In genomic region chr1:184513966-184514365, GRCh38 we compare ENCODE assay signal across 13 cellular contexts.
A peak's percentile ranks its signal among the peaks of the same experiment; 100 is the strongest.
DNase-seq lines count a peak whose midpoint lies in the region; ATAC-seq, FAIRE-seq and TF ChIP-seq lines count a peak whose summit lies in the region.
"Had no signal": no experiment of that assay in that cellular context is flagged by ENCODE, and none has a peak within 500 bp of the region (broad histone marks: within the 10 kb centered on the region; RNA-seq: fewer than 3 reads in every experiment).

No MANE protein-coding gene starts in this region.

- H3K4me1 ChIP-seq in A549 (peaks cover 15% of the 10 kb centered on the region), left lung (peaks cover 0 to 1% of the 10 kb centered on the region in 2 donors)
- H3K4me1 ChIP-seq: SJCRH30 had no signal

- POLR2A ChIA-PET in A549 (lab: Yijun Ruan, JAX), result no interaction called here

- peak in 1 of 2 experiments; percentile 35 for DNase-seq in A549 (ENCODE audit: low read depth in 1 of 2, low spot score in 1 of 2)
- DNase-seq in OCI-M1 (lab: John Stamatoyannopoulos, UW), result peak; percentile 31
- peak; percentile 25 for DNase-seq in epithelial cell of proximal tubule (ENCODE audit: low read depth)
- DNase-seq in left lung, result peak in 1 of 2 donors; percentile 37
- no peak for DNase-seq in NCI-H524 (lab: John Stamatoyannopoulos, UW)
- DNase-seq in activated effector memory CD4-positive, alpha-beta T cell treated with Interleukin-2 at 50 U/mL for 16 hours, result no peak
- DNase-seq: activated CD4-positive, CD25-positive, alpha-beta regulatory T cell; activated T-cell treated with anti-CD3 and anti-CD28 coated beads, Interleukin-2, amount 50 U/mL, for 72 hours; DMS153; NCI-H510A treated with DMSO at 0.1 percent for 48 hours; SJCRH30 had no signal

- no peaks in the 10 kb centered on the region for H3K36me3 ChIP-seq in left lung
- H3K36me3 ChIP-seq: SJCRH30 had no signal

- TF ChIP-seq CTCF in A549 (IDR thresholded peaks at IDR 0.05) (no peak), epithelial cell of proximal tubule (conservative IDR thresholded peaks at IDR 0.05; ENCODE audit: low read depth, low read length) (no peak), left lung (IDR thresholded peaks at IDR 0.05) (no peak)

- TF ChIP-seq EP300 in A549 (IDR thresholded peaks at IDR 0.05), result no peak

- H3K9me3 ChIP-seq in A549 (no peaks in the 10 kb centered on the region), left lung (no peaks in the 10 kb centered on the region)
- H3K9me3 ChIP-seq: SJCRH30 had no signal

- H3K4me2 ChIP-seq in A549, result peak overlapping the region; percentile 48

- WGBS in A549 (ENCODE audit: missing lambda C conversion rate), result 59% methylated on average over 4 of the region's 4 CpGs

- no peak for TF ChIP-seq RAD21 in A549 (conservative IDR thresholded peaks at IDR 0.05 in 1 of 2, IDR thresholded peaks at IDR 0.05 in 1 of 2)

- intact Hi-C loops in left lung (cut with DNase I), result no loop called here

- ATAC-seq in A549, result peak; percentile 39 to 85; a peak in 3 of 6 replicates
- ATAC-seq in left lung, result peak; percentile 22
- no peak for ATAC-seq in HG03342 (IDR thresholded peaks at IDR 0.05; ENCODE audit: unreplicated experiment)
- no peak for ATAC-seq in HG03095 (IDR thresholded peaks at IDR 0.05; ENCODE audit: unreplicated experiment)
- ATAC-seq: activated T-cell treated with anti-CD3 and anti-CD28 coated beads, Interleukin-2, amount 50 U/mL, for 72 hours had no signal

- CTCF ChIA-PET in A549 (lab: Yijun Ruan, JAX), result interaction anchor here (1.2 kb wide), 1 partner anchor 150 kb away, joined by 6 read pairs; no protein-coding TSS in a partner anchor

- no peaks in the 10 kb centered on the region for H3K27me3 ChIP-seq in left lung
- H3K27me3 ChIP-seq: SJCRH30 had no signal

- H3K27ac ChIP-seq in A549 (peak overlapping the region; percentile 66 to 75; a peak in 5 of 6 replicates), left lung (no peak overlapping the region)
- H3K27ac ChIP-seq: SJCRH30 had no signal

- FAIRE-seq in A549 (lab: Jason Lieb, UNC), result no peak

- H3K4me3 ChIP-seq in A549 (no peak overlapping the region), epithelial cell of proximal tubule (ENCODE audit: low read depth, low read length) (no peak overlapping the region), left lung (no peak overlapping the region)
- H3K4me3 ChIP-seq: SJCRH30 had no signal

- TF ChIP-seq POLR2A in A549 (IDR thresholded peaks at IDR 0.05; ENCODE audit: low read length), result no peak

TF ChIP-seq in A549, 52 proteins besides CTCF, POLR2A, EP300 and RAD21:
- TF ChIP-seq HEYL (CRISPR knock-in tag; IDR thresholded peaks at IDR 0.05) (no peak), EHMT2 (IDR thresholded peaks at IDR 0.05; ENCODE audit: low read depth) (no peak), TFCP2L1 (CRISPR knock-in tag; IDR thresholded peaks at IDR 0.05) (no peak), FOSL2 (IDR thresholded peaks at IDR 0.05) (no peak), FOSL2 (CRISPR knock-in tag; IDR thresholded peaks at IDR 0.05) (0 out of 2 replicates have a peak, but pooled peaks have one; percentile 27), CHD2 (IDR thresholded peaks at IDR 0.05; ENCODE audit: low read length, partially characterized antibody) (no peak)

Comparison
In these comparisons a context has a peak if more than half of its experiments do, and no peak if none do; other contexts are left out.
1. ATAC-seq: peak in A549 (2 of 2) and left lung (single experiment); none in HG03342 (single experiment) and HG03095 (single experiment).
2. DNase-seq: peak in OCI-M1 (single experiment) and epithelial cell of proximal tubule (single experiment); none in NCI-H524 (0 of 2) and activated effector memory CD4-positive, alpha-beta T cell treated with Interleukin-2 at 50 U/mL for 16 hours (single experiment).
3. H3K27ac ChIP-seq: peak in A549 (2 of 2); none in left lung (0 of 2).